In the genomic region with DNA sequence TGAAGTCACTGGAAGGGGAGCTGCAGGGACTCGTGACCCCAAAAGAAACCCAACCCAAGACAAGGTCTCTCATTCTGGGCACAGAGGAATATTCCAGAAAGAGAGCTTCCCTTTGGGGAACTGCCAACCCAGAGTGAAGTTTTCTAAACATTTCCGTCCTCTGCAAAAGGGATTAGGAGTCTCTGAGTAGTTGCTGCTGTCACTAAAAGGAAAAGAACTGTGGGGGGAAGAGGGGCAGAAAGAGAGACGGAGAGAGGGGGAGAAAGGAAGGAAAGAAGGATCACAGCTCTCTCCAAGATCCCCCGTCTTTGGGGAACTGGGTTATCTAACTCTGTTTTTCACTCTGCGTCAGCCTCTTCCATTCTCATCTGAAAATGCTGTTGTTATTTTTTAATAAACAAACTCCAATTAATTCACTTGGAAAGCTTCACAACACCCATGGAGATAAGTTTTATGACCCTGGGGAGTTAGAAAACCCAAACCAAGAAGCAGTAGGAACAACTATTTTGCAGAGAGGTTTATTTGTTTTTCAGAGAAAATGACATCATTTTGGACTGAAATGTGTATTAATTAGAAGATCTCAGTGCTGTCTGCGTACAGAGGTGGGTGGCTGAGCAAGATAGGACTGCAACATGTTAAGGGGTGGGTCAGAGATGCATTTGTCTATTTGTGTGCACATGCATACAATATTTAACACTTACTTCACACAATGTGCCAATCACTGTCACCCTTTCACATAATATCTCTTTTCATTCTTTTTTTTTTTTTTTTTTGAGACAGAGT, we compare ENCODE assay signal across 1 cellular context.
TF ChIP-seq lines count a peak whose summit lies in the region.

No MANE protein-coding gene starts in this region.

TF ChIP-seq in IMR-90, 13 proteins besides CTCF, POLR2A, EP300 and RAD21:
- TF ChIP-seq RCOR1 (IDR thresholded peaks at IDR 0.05; ENCODE audit: insufficient replicate concordance, low read length) (no peak), SMC3 (IDR thresholded peaks at IDR 0.05; ENCODE audit: low read depth, low read length) (no peak)
